ENCODE assay signal across 8 cellular contexts in the genomic region with DNA sequence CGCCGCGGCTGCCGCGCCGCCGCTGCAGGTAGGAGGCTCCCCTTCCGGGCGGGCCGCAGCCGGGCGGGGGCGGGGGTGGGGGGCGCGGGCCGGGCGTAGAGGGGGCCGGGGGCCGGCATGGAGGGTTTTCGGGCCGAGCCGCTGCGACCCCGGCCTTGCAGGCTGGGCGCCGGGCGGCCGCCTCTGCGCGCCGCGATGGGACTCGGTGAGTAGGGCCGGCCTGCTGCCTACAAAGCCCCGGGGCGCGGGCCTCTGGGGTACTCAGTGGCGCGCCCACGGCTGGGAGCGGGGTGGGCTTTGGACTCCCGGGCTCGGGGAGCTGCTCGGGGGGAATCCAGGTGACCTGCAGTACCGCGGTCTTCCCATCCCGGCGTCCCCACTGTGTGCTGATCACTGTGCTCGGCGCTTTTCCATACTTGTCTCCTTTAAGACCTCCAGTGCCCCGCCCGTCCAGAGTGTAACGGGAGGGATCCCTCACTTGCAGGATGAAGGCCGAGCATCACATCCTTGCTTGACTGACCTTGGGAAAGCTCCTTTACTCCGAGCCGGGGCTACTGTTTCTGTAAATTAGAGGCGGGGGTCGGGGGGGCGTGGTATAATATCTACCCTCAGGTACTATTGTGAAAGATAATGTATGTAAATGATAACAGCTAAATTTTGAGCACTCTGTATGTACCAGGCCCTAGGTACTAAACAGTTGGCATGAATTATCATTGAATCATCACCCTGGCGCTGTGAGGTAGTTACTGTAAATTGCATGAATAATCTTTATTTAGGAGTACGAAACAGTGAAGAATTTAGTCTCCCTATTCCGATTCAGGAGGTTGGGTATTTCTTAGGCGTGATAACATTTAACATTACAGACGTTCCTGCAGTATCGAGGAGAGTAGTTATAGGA. TPM values are rescaled to one million over a fixed set of nuclear protein-coding genes. Genes with fewer than 3 reads are reported as not detected.
DNase-seq lines count a peak whose midpoint lies in the region; ATAC-seq, FAIRE-seq and TF ChIP-seq lines count a peak whose summit lies in the region.

No MANE protein-coding gene starts in this region.

- peak overlapping the region; percentile 84 for H3K4me2 ChIP-seq in OCI-LY3 (ENCODE audit: low read length)

- TF ChIP-seq CTCF in OCI-LY3 (IDR thresholded peaks at IDR 0.05; ENCODE audit: low read depth, low read length), result no peak
- TF ChIP-seq CTCF in heart right ventricle (IDR thresholded peaks at IDR 0.05), result no peak
- no peak for TF ChIP-seq CTCF in pancreas (IDR thresholded peaks at IDR 0.05)

- peak; percentile 60 for DNase-seq in AG20443 (ENCODE audit: low spot score)
- DNase-seq in amniotic stem cell (lab: John Stamatoyannopoulos, UW), result peak; percentile 27
- peak; percentile 31 for DNase-seq in heart right ventricle
- DNase-seq in pancreas, result peak in 4 of 6 donors; percentile 29 to 81 (median 44)
- no peak for DNase-seq in T-helper 9 cell

- H3K27ac ChIP-seq in OCI-LY3 (ENCODE audit: low read length) (no peak overlapping the region), heart right ventricle (peak overlapping the region; percentile 61 to 94 (median 88)), pancreas (peak overlapping the region; percentile 28 to 80 (median 68))

- peak overlapping the region; percentile 80 for H3K9ac ChIP-seq in OCI-LY3 (ENCODE audit: low read length)

- H3K27me3 ChIP-seq in OCI-LY3 (ENCODE audit: low read depth, low read length), result no peaks in the 10 kb centered on the region
- H3K27me3 ChIP-seq in heart right ventricle, result no peaks in the 10 kb centered on the region
- no peaks in the 10 kb centered on the region for H3K27me3 ChIP-seq in pancreas

- peaks cover 29% of the 10 kb centered on the region for H3K79me2 ChIP-seq in OCI-LY3 (ENCODE audit: low read length)

- peak overlapping the region; percentile 74 for H2AFZ ChIP-seq in OCI-LY3 (ENCODE audit: low read depth, low read length)

- H3K4me3 ChIP-seq in OCI-LY3 (ENCODE audit: low read length), result peak overlapping the region; percentile 99
- H3K4me3 ChIP-seq in heart right ventricle, result peak overlapping the region; percentile 72 to 99 (median 91)
- peak overlapping the region; percentile 48 to 82 (median 76) for H3K4me3 ChIP-seq in pancreas

- H3K36me3 ChIP-seq in OCI-LY3 (replicated peaks; ENCODE audit: low read depth, low read length) (no peaks in the 10 kb centered on the region), heart right ventricle (no peaks in the 10 kb centered on the region), pancreas (no peaks in the 10 kb centered on the region)

- intact Hi-C loops in heart right ventricle (cut with DNase I) (loop anchor here in 5 of 10 donors (5.0 to 10.0 kb wide), 5 partner anchors 73 to 970 kb away; partner anchors contain the start of genes TEX10 (in 5 of the 5), MRPL50 (in 1 of the 5) and ZNF189 (in 1 of the 5)), pancreas (cut with DNase I) (no loop called here)

- no peak for FAIRE-seq in pancreas (lab: Jason Lieb, UNC)

- WGBS in heart right ventricle, 2 donors, result 7% methylated on average over 46 to 59 of the region's 65 CpGs
- WGBS in pancreas, 2 donors, result 3 to 11% methylated on average over 19 to 65 of the region's 65 CpGs

- ATAC-seq in GM19035 (IDR thresholded peaks at IDR 0.05; ENCODE audit: unreplicated experiment) (peak; percentile 50), HG03196 (IDR thresholded peaks at IDR 0.05; ENCODE audit: unreplicated experiment) (peak; percentile 39), heart right ventricle (peak in 7 of 8 donors; percentile 34 to 61 (median 39)), pancreas (peak; percentile 18 to 56 (median 23))

- H3K4me1 ChIP-seq in OCI-LY3 (ENCODE audit: low read length), result peaks cover 16% of the 10 kb centered on the region
- peaks cover 4 to 36% (median 28%) of the 10 kb centered on the region in 9 donors for H3K4me1 ChIP-seq in heart right ventricle
- peaks cover 0 to 17% (median 5%) of the 10 kb centered on the region in 3 donors for H3K4me1 ChIP-seq in pancreas

- no peaks in the 10 kb centered on the region for H4K20me1 ChIP-seq in OCI-LY3 (ENCODE audit: insufficient read depth, low read length)

- H3K9me3 ChIP-seq in OCI-LY3 (ENCODE audit: insufficient read depth, low read length), result no peaks in the 10 kb centered on the region
- no peaks in the 10 kb centered on the region for H3K9me3 ChIP-seq in heart right ventricle
- H3K9me3 ChIP-seq in pancreas, result no peaks in the 10 kb centered on the region

RNA-seq across cellular contexts. Expression of gene MSANTD3, which starts 0.7 kb away (rescaled TPM):
- total RNA-seq in heart right ventricle (10 to 100 TPM; 11.9 to 32.2 (median 20.1) TPM), pancreas (10 to 100 TPM in 2 of 6 donors, 1 to 10 TPM in 4; 6.0 to 15.0 (median 8.0) TPM)
- polyA plus RNA-seq in heart right ventricle (10 to 100 TPM; 12.1 to 20.4 TPM), pancreas (1 to 10 TPM; 7.5 to 8.9 TPM)

RNA-seq across cellular contexts. Expression of gene TMEFF1, which starts 45.3 kb away (rescaled TPM):
- under 1 TPM in 4 of 10 donors, not detected in 6; 0.16 to 0.60 (median 0.30) TPM for total RNA-seq in heart right ventricle
- under 1 TPM in 1 of 2 donors, not detected in 1; 0.03 TPM for polyA plus RNA-seq in heart right ventricle
- under 1 TPM in 4 of 6 donors, not detected in 2; 0.09 to 0.32 (median 0.22) TPM for total RNA-seq in pancreas
- polyA plus RNA-seq in pancreas, result not detected
